11 cellular contexts compared by ENCODE assay signal in the genomic region with DNA sequence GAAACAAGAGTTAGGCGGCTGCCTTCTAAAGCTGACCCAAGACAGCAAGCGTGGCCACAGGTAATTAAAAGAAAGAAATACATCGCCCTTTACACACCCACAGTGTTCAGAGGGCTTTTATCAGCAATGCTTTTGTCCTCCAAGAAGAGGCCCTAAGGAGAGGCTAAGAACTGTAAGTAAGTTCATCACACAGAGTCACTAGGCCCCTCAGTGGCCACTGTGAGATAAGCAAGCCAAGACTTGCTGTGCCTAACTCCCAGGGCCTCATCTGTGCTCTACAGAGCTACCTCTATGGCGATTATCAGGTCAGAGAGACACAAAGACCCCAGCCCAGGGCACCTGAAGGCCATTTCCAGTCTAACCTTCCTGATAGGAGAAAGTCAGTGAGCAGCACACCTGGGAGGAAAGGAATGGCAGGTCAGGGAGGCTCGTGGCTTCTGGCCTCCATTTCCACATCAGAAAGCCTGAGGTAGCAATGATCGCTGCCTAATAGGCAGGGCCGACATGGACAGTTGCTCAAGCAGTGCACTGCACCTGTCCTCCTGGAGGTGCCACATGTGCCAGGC.
A peak's percentile ranks its signal among the peaks of the same experiment; 100 is the strongest.
DNase-seq lines count a peak whose midpoint lies in the region; ATAC-seq, FAIRE-seq and TF ChIP-seq lines count a peak whose summit lies in the region.
"Had no signal": no experiment of that assay in that cellular context is flagged by ENCODE, and none has a peak within 500 bp of the region (broad histone marks: within the 10 kb centered on the region; RNA-seq: fewer than 3 reads in every experiment).

No MANE protein-coding gene starts in this region.

- H3K4me1 ChIP-seq in HepG2 (ENCODE audit: insufficient read depth, low read length) (peaks cover 37% of the 10 kb centered on the region), right lobe of liver (no peaks in the 10 kb centered on the region), adipocyte (ENCODE audit: control insufficient read depth, insufficient read depth, low read length) (no peaks in the 10 kb centered on the region)

- peak; percentile 9 for DNase-seq in HepG2 (ENCODE audit: low spot score)
- no peak for DNase-seq in right lobe of liver
- peak; percentile 38 for DNase-seq in adipocyte (ENCODE audit: low read depth)
- DNase-seq in hepatic stellate cell (ENCODE audit: low spot score) = peak; percentile 19
- DNase-seq in DMS 273 (lab: John Stamatoyannopoulos, UW; ENCODE audit: unreplicated experiment) = no peak
- no peak for DNase-seq in T-helper 2 cell
- DNase-seq: activated naive CD4-positive, alpha-beta T cell treated with anti-CD3 and anti-CD28 coated beads for 36 hours; NCI-H510A treated with DMSO at 0.1 percent for 48 hours; stimulated activated naive CD4-positive, alpha-beta T cell had no signal

- H2AFZ ChIP-seq in HepG2 (ENCODE audit: low read length) = no peak overlapping the region

- POLR2A ChIA-PET in HepG2 (lab: Yijun Ruan, JAX) = no interaction called here

- H4K20me1 ChIP-seq in HepG2 (ENCODE audit: insufficient read depth, low read length) = no peaks in the 10 kb centered on the region

- ATAC-seq in HepG2 (peak; percentile 74), right lobe of liver (no peak), GM18520 (IDR thresholded peaks at IDR 0.05; ENCODE audit: unreplicated experiment) (no peak), HG03139 (IDR thresholded peaks at IDR 0.05; ENCODE audit: unreplicated experiment) (no peak)

- TF ChIP-seq POLR2A in HepG2 (IDR thresholded peaks at IDR 0.05; ENCODE audit: insufficient read depth in 1 of 2, low read depth in 2 of 2, low read length in 2 of 2) (no peak), right lobe of liver (IDR thresholded peaks at IDR 0.05) (no peak)

- H3K9me3 ChIP-seq in HepG2 (ENCODE audit: low read length) (no peaks in the 10 kb centered on the region), right lobe of liver (no peaks in the 10 kb centered on the region), adipocyte (ENCODE audit: control insufficient read depth, low read length) (no peaks in the 10 kb centered on the region)

- H3K4me3 ChIP-seq in HepG2 (replicated peaks in 1 of 3; ENCODE audit: insufficient read depth in 1 of 3, low read depth in 2 of 3, low read length in 3 of 3) (no peak overlapping the region), right lobe of liver (no peak overlapping the region), adipocyte (ENCODE audit: low read length) (no peak overlapping the region)

- H3K27me3 ChIP-seq in HepG2 (ENCODE audit: control insufficient read depth in 1 of 2, insufficient read depth in 2 of 2, low read length in 2 of 2) = no peaks in the 10 kb centered on the region
- no peaks in the 10 kb centered on the region for H3K27me3 ChIP-seq in right lobe of liver
- no peaks in the 10 kb centered on the region for H3K27me3 ChIP-seq in adipocyte (replicated peaks; ENCODE audit: control insufficient read depth, insufficient read depth, low read length)

- no peaks in the 10 kb centered on the region for H3K79me2 ChIP-seq in HepG2 (ENCODE audit: insufficient read depth, low read length)

- TF ChIP-seq RAD21 in HepG2 (CRISPR knock-in tag; IDR thresholded peaks at IDR 0.05) = no peak

- H3K4me2 ChIP-seq in HepG2 (ENCODE audit: low read depth, low read length) = no peak overlapping the region

- in situ Hi-C loops in HepG2 (cut with HindIII; ENCODE audit: extremely low pct_ligation_motif_present, low pct_unique_long_range_greater_than_20kb) = no loop called here

- CTCF ChIA-PET in HepG2 (lab: Yijun Ruan, JAX; ENCODE audit: low intra/inter-chr PET ratio, low total read pairs) = no interaction called here

- FAIRE-seq in HepG2 (lab: Jason Lieb, UNC) = no peak

- 76% methylated on average over 3 of the region's 7 CpGs for WGBS in HepG2 (ENCODE audit: low lambda C conversion rate)
- WGBS in right lobe of liver (ENCODE audit: insufficient coverage, low coverage, low lambda C conversion rate, missing lambda C conversion rate) = 89% methylated on average over 3 of the region's 7 CpGs

- intact Hi-C loops in HepG2 (cut with micrococcal nuclease; ENCODE audit: unreplicated experiment) = no loop called here
- intact Hi-C loops in right lobe of liver (cut with DNase I) = no loop called here

- no peaks in the 10 kb centered on the region for H3K36me3 ChIP-seq in HepG2 (replicated peaks in 1 of 2; ENCODE audit: control insufficient read depth in 1 of 2, insufficient read depth in 2 of 2, low read length in 2 of 2)
- no peaks in the 10 kb centered on the region for H3K36me3 ChIP-seq in right lobe of liver
- H3K36me3 ChIP-seq in adipocyte (ENCODE audit: control insufficient read depth, insufficient read depth, low read length, severe bottlenecking) = no peaks in the 10 kb centered on the region

- H3K9ac ChIP-seq in HepG2 (ENCODE audit: insufficient read depth, low read depth, low read length) (no peak overlapping the region), adipocyte (ENCODE audit: low read length) (no peak overlapping the region)

- H3K27ac ChIP-seq in HepG2 (ENCODE audit: extremely low read length, insufficient read depth, low read length) (no peak overlapping the region), right lobe of liver (no peak overlapping the region)

- TF ChIP-seq EP300 in HepG2 (IDR thresholded peaks at IDR 0.05; ENCODE audit: low read depth in 2 of 2, low read length in 2 of 2) = no peak
- no peak for TF ChIP-seq EP300 in HepG2 (CRISPR knock-in tag; IDR thresholded peaks at IDR 0.05; ENCODE audit: borderline replicate concordance)

- TF ChIP-seq CTCF in HepG2 (CRISPR knock-in tag; IDR thresholded peaks at IDR 0.05) (peak; percentile 48), right lobe of liver (IDR thresholded peaks at IDR 0.05) (no peak)

- BruUV-seq in HepG2 (replicated peaks; lab: Mats Ljungman, UMichigan) = no TSS peak

TF ChIP-seq in HepG2, 621 proteins besides CTCF, POLR2A, EP300 and RAD21:
- TF ChIP-seq ZNF234 (CRISPR knock-in tag; conservative IDR thresholded peaks at IDR 0.05) (no peak), SMC3 (IDR thresholded peaks at IDR 0.05; ENCODE audit: low read length) (peak; percentile 29; the same call in 1 of the 2 replicates), HMG20A (CRISPR knock-in tag; IDR thresholded peaks at IDR 0.05; ENCODE audit: borderline replicate concordance) (no peak), ZNF770 (CRISPR knock-in tag; IDR thresholded peaks at IDR 0.05) (peak; percentile 26; the same call in 1 of the 2 replicates), STAG1 (CRISPR knock-in tag; IDR thresholded peaks at IDR 0.05) (peak; percentile 52)

Comparison
In these comparisons a context has a peak if more than half of its experiments do, and no peak if none do; other contexts are left out.
1. DNase-seq: peak in HepG2 (single experiment), adipocyte (single experiment) and hepatic stellate cell (single experiment); none in right lobe of liver (0 of 3), DMS 273 (single experiment) and T-helper 2 cell (0 of 5).